ENCODE assay signal across 8 cellular contexts in genomic region chr19:12788025-12788681, GRCh38. TPM values are rescaled to one million over a fixed set of nuclear protein-coding genes. Genes with fewer than 3 reads are reported as not detected.
DNase-seq lines count a peak whose midpoint lies in the region; ATAC-seq and TF ChIP-seq lines count a peak whose summit lies in the region.

No MANE protein-coding gene starts in this region.

- DNase-seq in Peyer's patch (no peak), epithelial cell of prostate (ENCODE audit: low read depth, low spot score) (no peak), NCI-H1092 treated with DMSO at 0.1 percent for 48 hours (lab: John Stamatoyannopoulos, UW) (no peak), cerebellum (ENCODE audit: low spot score) (no peak), NCI-H2029 (lab: John Stamatoyannopoulos, UW) (no peak)

- H3K4me1 ChIP-seq in Peyer's patch (peaks cover 21 to 56% (median 39%) of the 10 kb centered on the region in 4 donors), rectal smooth muscle tissue (ENCODE audit: control insufficient read depth, insufficient read depth, low read length) (peaks cover 28% of the 10 kb centered on the region)

- TF ChIP-seq POLR2A in Peyer's patch (IDR thresholded peaks at IDR 0.05): no peak

- peak overlapping the region; percentile 51; the same call in 1 of the 2 replicates for H3K4me3 ChIP-seq in GM08714 (ENCODE audit: low read length)
- peak overlapping the region in 3 of 4 donors; percentile 82 to 86 (median 83) for H3K4me3 ChIP-seq in Peyer's patch
- peak overlapping the region; percentile 68 for H3K4me3 ChIP-seq in rectal smooth muscle tissue (ENCODE audit: low read length)

- peak in 1 of 6 experiments; percentile 7 for TF ChIP-seq CTCF in Peyer's patch (IDR thresholded peaks at IDR 0.05)

- H3K36me3 ChIP-seq in Peyer's patch (no peaks in the 10 kb centered on the region), rectal smooth muscle tissue (ENCODE audit: control insufficient read depth, insufficient read depth, low read length) (no peaks in the 10 kb centered on the region)

- no peaks in the 10 kb centered on the region for H3K9me3 ChIP-seq in Peyer's patch

- ATAC-seq in HG03354 (IDR thresholded peaks at IDR 0.05; ENCODE audit: poor library complexity, severe bottlenecking, unreplicated experiment): no peak

- peak overlapping the region; percentile 83 for H3K9ac ChIP-seq in rectal smooth muscle tissue (ENCODE audit: low read length)

- peak overlapping the region; percentile 97 to 100 (median 100) for H3K27ac ChIP-seq in Peyer's patch
- H3K27ac ChIP-seq in epithelial cell of prostate: peak overlapping the region; percentile 100
- peak overlapping the region; percentile 94 for H3K27ac ChIP-seq in rectal smooth muscle tissue (ENCODE audit: low read depth, low read length)

- no peaks in the 10 kb centered on the region for H3K27me3 ChIP-seq in Peyer's patch
- H3K27me3 ChIP-seq in rectal smooth muscle tissue (ENCODE audit: control insufficient read depth, insufficient read depth, low read length): no peaks in the 10 kb centered on the region

RNA-seq across cellular contexts. Expression of gene JUNB, which starts 3.1 kb away (rescaled TPM):
- 100 to 1,000 TPM; 111 to 324 (median 152) TPM for total RNA-seq in Peyer's patch
- total RNA-seq in cerebellum: 9.0 TPM

RNA-seq across cellular contexts. Expression of gene HOOK2, which starts 12.8 kb away (rescaled TPM):
- 100 to 1,000 TPM; 193 to 379 (median 285) TPM for total RNA-seq in Peyer's patch
- 21.7 TPM for total RNA-seq in cerebellum

RNA-seq across cellular contexts. Expression of gene PRDX2, which starts 13.4 kb away (rescaled TPM):
- total RNA-seq in Peyer's patch: 100 to 1,000 TPM; 150 to 461 (median 375) TPM
- total RNA-seq in cerebellum: 150 TPM

RNA-seq across cellular contexts. Expression of gene THSD8, which starts 13.7 kb away (rescaled TPM):
- not detected for total RNA-seq in Peyer's patch
- total RNA-seq in cerebellum: not detected

RNA-seq across cellular contexts. Expression of gene RNASEH2A, which starts 18.2 kb away (rescaled TPM):
- total RNA-seq in Peyer's patch (10 to 100 TPM in 2 of 4 donors, 1 to 10 TPM in 2; 5.9 to 24.8 (median 9.4) TPM), cerebellum (13.6 TPM)

Comparison
In these comparisons a context has a peak if more than half of its experiments do, and no peak if none do; other contexts are left out.
1. RNA of gene JUNB, which starts 3.1 kb away (total RNA-seq): 111 to 324 TPM in Peyer's patch; 9.0 TPM in cerebellum (single experiment); every median in the first group is over 10 times any median in the second.
2. Peak in every context shown above with its lines, with median percentiles within 50 percentile points of each other: H3K4me3 ChIP-seq and H3K27ac ChIP-seq.